In the genomic region with DNA sequence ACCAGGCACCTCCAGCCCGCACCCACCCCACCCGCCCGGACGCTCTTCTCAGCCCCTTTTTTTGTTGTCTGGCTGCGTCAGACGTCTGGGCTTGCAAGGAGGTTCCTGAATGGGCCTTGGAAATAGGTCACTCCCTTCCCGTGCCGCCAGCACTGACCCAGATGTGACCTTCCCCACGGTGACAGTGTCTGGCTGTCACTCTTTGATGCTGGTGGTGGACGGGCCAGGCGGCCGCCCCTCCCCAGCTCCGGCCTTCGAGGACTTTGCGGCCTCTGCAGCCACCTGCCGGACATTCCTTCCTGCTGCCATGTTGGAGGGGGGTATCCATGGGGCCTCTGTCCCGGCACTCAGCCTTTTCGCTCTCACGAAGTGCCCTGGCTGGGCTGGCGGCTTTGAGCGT, we compare ENCODE assay signal across 19 cellular contexts. TPM values are rescaled to one million over a fixed set of nuclear protein-coding genes. Genes with fewer than 3 reads are reported as not detected.
DNase-seq lines count a peak whose midpoint lies in the region; ATAC-seq, FAIRE-seq and TF ChIP-seq lines count a peak whose summit lies in the region.
"Had no signal": no experiment of that assay in that cellular context is flagged by ENCODE, and none has a peak within 500 bp of the region (broad histone marks: within the 10 kb centered on the region; RNA-seq: fewer than 3 reads in every experiment).

No MANE protein-coding gene starts in this region.

- TF ChIP-seq EP300 in esophagus muscularis mucosa (IDR thresholded peaks at IDR 0.05) (no peak), stomach (IDR thresholded peaks at IDR 0.05) (no peak)

- H3K9me3 ChIP-seq in esophagus muscularis mucosa (no peaks in the 10 kb centered on the region), muscle layer of colon (ENCODE audit: low read length) (no peaks in the 10 kb centered on the region), stomach (no peaks in the 10 kb centered on the region)
- H3K9me3 ChIP-seq: BLaER1 treated with 17β-estradiol and CSF1 and Interleukin-3, amounts not matched to agents 10 nM and 100 nM; spleen had no signal

- ATAC-seq in HG03565 (IDR thresholded peaks at IDR 0.05; ENCODE audit: unreplicated experiment) (no peak), GM19467 (IDR thresholded peaks at IDR 0.05; ENCODE audit: unreplicated experiment) (no peak)
- ATAC-seq: effector memory CD8-positive, alpha-beta T cell; naive thymus-derived CD8-positive, alpha-beta T cell had no signal

- DNase-seq in SK-N-DZ (ENCODE audit: low spot score) (peak; percentile 29), esophagus muscularis mucosa (ENCODE audit: extremely low spot score) (no peak), stomach (no peak), H54 (ENCODE audit: insufficient read length, low spot score) (no peak), NAMALWA (ENCODE audit: low spot score) (no peak)
- DNase-seq: ACHN; activated effector memory CD4-positive, alpha-beta T cell treated with Interleukin-2 at 50 U/mL for 16 hours; activated naive CD8-positive, alpha-beta T cell treated with anti-CD3 and anti-CD28 coated beads, Interleukin-2, amount 10 ng/mL, durations not matched to agents 7 days and 5 days; effector memory CD8-positive, alpha-beta T cell; MM.1S; naive thymus-derived CD8-positive, alpha-beta T cell; NCI-H1694; NCI-H526; spleen; stimulated activated CD4-positive, alpha-beta T cell treated with anti-CD3 and anti-CD28 coated beads, Interleukin-4, amount 100 ng/mL, for 4 hours had no signal

- no peak overlapping the region for H3K9ac ChIP-seq in muscle layer of colon (ENCODE audit: low read length)
- H3K9ac ChIP-seq: BLaER1 treated with 17β-estradiol and CSF1 and Interleukin-3, amounts not matched to agents 10 nM and 100 nM had no signal

- 72% methylated on average over 14 of the region's 21 CpGs for WGBS in esophagus muscularis mucosa
- WGBS in stomach, 5 donors, result 77 to 90% (median 79%) methylated on average over 2 to 21 of the region's 21 CpGs

- H3K36me3 ChIP-seq in esophagus muscularis mucosa (no peaks in the 10 kb centered on the region), muscle layer of colon (ENCODE audit: insufficient read depth, low read length) (no peaks in the 10 kb centered on the region), stomach (peaks cover 0 to 11% (median 0%) of the 10 kb centered on the region in 4 donors)
- H3K36me3 ChIP-seq: spleen had no signal

- TF ChIP-seq POLR2A in esophagus muscularis mucosa (IDR thresholded peaks at IDR 0.05; ENCODE audit: low read depth) (no peak), stomach (IDR thresholded peaks at IDR 0.05) (no peak), H54 (IDR thresholded peaks at IDR 0.05; ENCODE audit: low read depth, low read length) (no peak)

- H3K4me1 ChIP-seq in esophagus muscularis mucosa, result peaks cover 83 to 100% (median 100%) of the 10 kb centered on the region in 4 donors
- peaks cover 91% of the 10 kb centered on the region for H3K4me1 ChIP-seq in muscle layer of colon (ENCODE audit: insufficient read depth, low read length)
- peaks cover 34 to 96% (median 80%) of the 10 kb centered on the region in 4 donors for H3K4me1 ChIP-seq in stomach

- H3K27me3 ChIP-seq in esophagus muscularis mucosa, result no peaks in the 10 kb centered on the region
- no peaks in the 10 kb centered on the region for H3K27me3 ChIP-seq in muscle layer of colon (ENCODE audit: control insufficient read depth in 1 of 2, insufficient read depth in 2 of 2, low read length in 2 of 2)
- no peaks in the 10 kb centered on the region for H3K27me3 ChIP-seq in stomach
- H3K27me3 ChIP-seq: BLaER1 treated with 17β-estradiol and CSF1 and Interleukin-3, amounts not matched to agents 10 nM and 100 nM; spleen had no signal

- peak overlapping the region; percentile 84 to 90 (median 86) for H3K27ac ChIP-seq in esophagus muscularis mucosa (replicated peaks in 1 of 4)
- H3K27ac ChIP-seq in muscle layer of colon (ENCODE audit: low read depth, low read length), result peak overlapping the region; percentile 9
- H3K27ac ChIP-seq in stomach, result peak overlapping the region in 3 of 5 donors; percentile 53 to 84 (median 78)
- H3K27ac ChIP-seq: BLaER1 treated with 17β-estradiol and CSF1 and Interleukin-3, amounts not matched to agents 10 nM and 100 nM; spleen had no signal

- no peak overlapping the region for H3K4me3 ChIP-seq in esophagus muscularis mucosa
- H3K4me3 ChIP-seq in muscle layer of colon (ENCODE audit: low read depth in 1 of 2, low read length in 2 of 2), result no peak overlapping the region
- H3K4me3 ChIP-seq in stomach, result no peak overlapping the region
- H3K4me3 ChIP-seq: BLaER1 treated with 17β-estradiol and CSF1 and Interleukin-3, amounts not matched to agents 10 nM and 100 nM; spleen had no signal

- FAIRE-seq in H54 (lab: Jason Lieb, UNC), result no peak

- intact Hi-C loops in esophagus muscularis mucosa (cut with DNase I) (no loop called here), stomach (cut with DNase I; ENCODE audit: low total_unique reads) (no loop called here)

- TF ChIP-seq CTCF in esophagus muscularis mucosa (IDR thresholded peaks at IDR 0.05), result no peak
- TF ChIP-seq CTCF in stomach (IDR thresholded peaks at IDR 0.05), result no peak

RNA-seq across cellular contexts. Expression of a gene that starts 30.2 kb away (rescaled TPM):
- polyA plus RNA-seq in SK-N-DZ (2014; cell fraction: cytosol; rRNA removed), result 1.3 and 1.8 TPM in 2 replicates
- 0.81 and 1.3 TPM in 2 replicates for polyA plus RNA-seq in SK-N-DZ (2014; cell fraction: nucleus; rRNA removed)
- total RNA-seq in esophagus muscularis mucosa (100 to 1,000 TPM in 2 of 4 donors, 10 to 100 TPM in 2; 61.0 to 104 (median 97.4) TPM), stomach (10 to 100 TPM in 4 of 5 donors, 1 to 10 TPM in 1; 2.3 to 28.7 (median 15.1) TPM)
- polyA plus RNA-seq in stomach, result 10 to 100 TPM in 2 of 3 donors, 1 to 10 TPM in 1; 9.4 to 26.3 (median 14.7) TPM

Comparison
In these comparisons a context has a peak if more than half of its experiments do, and no peak if none do; other contexts are left out.
1. H3K27ac ChIP-seq: peak in every context shown above with its lines; median percentile 86 in esophagus muscularis mucosa; 78 in stomach; 9 in muscle layer of colon.